ENCODE assay signal across 14 cellular contexts in genomic region chr17:31371511-31372097, GRCh38. TPM values are rescaled to one million over a fixed set of nuclear protein-coding genes. Genes with fewer than 3 reads are reported as not detected.
DNase-seq lines count a peak whose midpoint lies in the region; ATAC-seq, FAIRE-seq and TF ChIP-seq lines count a peak whose summit lies in the region.
"Had no signal": no experiment of that assay in that cellular context is flagged by ENCODE, and none has a peak within 500 bp of the region (broad histone marks: within the 10 kb centered on the region; RNA-seq: fewer than 3 reads in every experiment).

No MANE protein-coding gene starts in this region.

- RAD21 ChIA-PET in GM12878 (lab: Charles Lee; ENCODE audit: unreplicated experiment), result interaction anchor here (0.7 to 3.6 kb wide), 15 partner anchors 8 to 863 kb away, joined by 3 to 20 read pairs (median 5); no protein-coding TSS in a partner anchor

- no peak for TF ChIP-seq POLR2A in GM12878 (IDR thresholded peaks at IDR 0.05; ENCODE audit: low read depth, low read length)
- no peak for TF ChIP-seq POLR2A in suprapubic skin (IDR thresholded peaks at IDR 0.05)

- no peaks in the 10 kb centered on the region for H4K20me1 ChIP-seq in MM.1S (ENCODE audit: insufficient read depth, low read length)
- H4K20me1 ChIP-seq in GM12878 (ENCODE audit: control insufficient read depth, insufficient read depth), result no peaks in the 10 kb centered on the region

- POLR2A ChIA-PET in GM12878 (lab: Charles Lee), result interaction anchor here (1.0 kb wide), 1 partner anchor 120 kb away, joined by 6 read pairs; no protein-coding TSS in a partner anchor

- H3K27me3 ChIP-seq in MM.1S (replicated peaks; ENCODE audit: insufficient read depth, low read length), result no peaks in the 10 kb centered on the region
- no peaks in the 10 kb centered on the region for H3K27me3 ChIP-seq in GM12878 (replicated peaks in 1 of 2; ENCODE audit: control insufficient read depth in 2 of 2, insufficient read depth in 2 of 2, low read length in 1 of 2)
- no peaks in the 10 kb centered on the region for H3K27me3 ChIP-seq in suprapubic skin
- H3K27me3 ChIP-seq: thyroid gland had no signal

- TF ChIP-seq RAD21 in GM12878 (IDR thresholded peaks at IDR 0.05; ENCODE audit: insufficient read depth, low read depth, low read length), result no peak

- H2AFZ ChIP-seq in MM.1S (ENCODE audit: low read length), result no peak overlapping the region
- no peak overlapping the region; the same call in 1 of the 2 replicates for H2AFZ ChIP-seq in GM12878 (ENCODE audit: control insufficient read depth, low read depth, low read length)

- H3K27ac Mint-ChIP-seq in activated naive CD4-positive, alpha-beta T cell treated with anti-CD3 and anti-CD28 coated beads for 36 hours, result no peak overlapping the region
- H3K27ac Mint-ChIP-seq in activated naive CD4-positive, alpha-beta T cell treated with anti-CD3 and anti-CD28 coated beads, Interleukin-2, amount 50 U/mL, for 72 hours, result no peak overlapping the region
- H3K27ac Mint-ChIP-seq in immature natural killer cell, result no peak overlapping the region

- H3K36me3 Mint-ChIP-seq in activated naive CD4-positive, alpha-beta T cell treated with anti-CD3 and anti-CD28 coated beads for 36 hours (ENCODE audit: low read depth), result peaks cover 2% of the 10 kb centered on the region
- no peaks in the 10 kb centered on the region for H3K36me3 Mint-ChIP-seq in activated naive CD4-positive, alpha-beta T cell treated with anti-CD3 and anti-CD28 coated beads, Interleukin-2, amount 50 U/mL, for 72 hours
- H3K36me3 Mint-ChIP-seq in immature natural killer cell, result peaks cover 4 to 7% (median 5%) of the 10 kb centered on the region in 3 donors

- no peak overlapping the region for H3K4me3 ChIP-seq in MM.1S (ENCODE audit: low read length)
- H3K4me3 ChIP-seq in GM12878, result no peak overlapping the region
- H3K4me3 ChIP-seq in retinal pigment epithelial cell (ENCODE audit: low read length), result no peak overlapping the region
- H3K4me3 ChIP-seq in suprapubic skin, result no peak overlapping the region
- H3K4me3 ChIP-seq: psoas muscle, thyroid gland had no signal

- no peaks in the 10 kb centered on the region for H3K36me3 ChIP-seq in MM.1S (replicated peaks; ENCODE audit: insufficient read depth, low read length)
- H3K36me3 ChIP-seq in GM12878 (ENCODE audit: control insufficient read depth in 2 of 2, insufficient read depth in 2 of 2, low read length in 1 of 2), result peaks cover 0 to 14% of the 10 kb centered on the region in 2 experiments; a peak in 1 of 4 replicates
- H3K36me3 ChIP-seq in suprapubic skin, result peaks cover 17% of the 10 kb centered on the region

- no peak for ATAC-seq in activated naive CD4-positive, alpha-beta T cell treated with anti-CD3 and anti-CD28 coated beads, Interleukin-2, amount 50 U/mL, for 72 hours
- no peak for ATAC-seq in GM12878
- ATAC-seq: psoas muscle, Right ventricle myocardium inferior had no signal

- TF ChIP-seq EP300 in GM12878 (IDR thresholded peaks at IDR 0.05; ENCODE audit: borderline replicate concordance in 1 of 2, control insufficient read depth in 1 of 2, low read depth in 2 of 2, low read length in 2 of 2), result no peak
- TF ChIP-seq EP300 in suprapubic skin (IDR thresholded peaks at IDR 0.05), result no peak

- no peaks in the 10 kb centered on the region for H3K9me2 ChIP-seq in MM.1S (replicated peaks; ENCODE audit: insufficient read depth, low read length)

- H3K27ac ChIP-seq in MM.1S (ENCODE audit: low read length), result no peak overlapping the region
- no peak overlapping the region for H3K27ac ChIP-seq in GM12878 (ENCODE audit: control insufficient read depth, insufficient read depth)
- no peak overlapping the region for H3K27ac ChIP-seq in suprapubic skin
- H3K27ac ChIP-seq: psoas muscle had no signal

- 0 out of 2 replicates have a peak, but pooled peaks cover 5% of the 10 kb centered on the region for H3F3A ChIP-seq in MM.1S (ENCODE audit: insufficient read depth, low read length)

- H3K9me3 ChIP-seq in MM.1S (replicated peaks; ENCODE audit: insufficient read depth, low read length) (no peaks in the 10 kb centered on the region), GM12878 (replicated peaks; ENCODE audit: control insufficient read depth, insufficient read depth, low read length) (no peaks in the 10 kb centered on the region), suprapubic skin (no peaks in the 10 kb centered on the region)
- H3K9me3 ChIP-seq: psoas muscle, thyroid gland had no signal

- WGBS in GM12878 (ENCODE audit: insufficient coverage, insufficient replicate concordance, low lambda C conversion rate, missing lambda C conversion rate), result 47% methylated on average over 4 of the region's 4 CpGs
- WGBS in suprapubic skin, result 38% methylated on average over 4 of the region's 4 CpGs

- peaks cover 20% of the 10 kb centered on the region for H3K4me1 ChIP-seq in MM.1S (ENCODE audit: low read length)
- peaks cover 16% of the 10 kb centered on the region for H3K4me1 ChIP-seq in GM12878 (ENCODE audit: control insufficient read depth, insufficient read depth, low read length)
- H3K4me1 ChIP-seq in suprapubic skin, result peaks cover 4% of the 10 kb centered on the region
- H3K4me1 ChIP-seq: psoas muscle had no signal

- H3K4me1 Mint-ChIP-seq in activated naive CD4-positive, alpha-beta T cell treated with anti-CD3 and anti-CD28 coated beads for 36 hours (ENCODE audit: low read depth), result peaks cover 24% of the 10 kb centered on the region
- H3K4me1 Mint-ChIP-seq in immature natural killer cell, result peaks cover 0 to 2% of the 10 kb centered on the region in 2 donors

- in situ Hi-C loops in GM12878 (cut with MboI), result loop anchor here (5.0 kb wide), 1 partner anchor 354 kb away; no protein-coding TSS in a partner anchor

- H3K79me2 ChIP-seq in MM.1S (ENCODE audit: low read length) (no peaks in the 10 kb centered on the region), GM12878 (ENCODE audit: control insufficient read depth, insufficient read depth, low read length) (no peaks in the 10 kb centered on the region)

- peak; percentile 45 for DNase-seq in activated naive CD4-positive, alpha-beta T cell treated with anti-CD3 and anti-CD28 coated beads for 36 hours
- DNase-seq in activated naive CD4-positive, alpha-beta T cell treated with anti-CD3 and anti-CD28 coated beads, Interleukin-2, amount 50 U/mL, for 72 hours (ENCODE audit: low spot score in 2 of 2), result no peak
- DNase-seq in MM.1S (peak; percentile 72), GM12878 (ENCODE audit: low read depth, low spot score) (no peak), retinal pigment epithelial cell (ENCODE audit: low read depth) (peak; percentile 11), suprapubic skin (ENCODE audit: low spot score in 2 of 2) (no peak), immature natural killer cell (no peak), cerebellar nuclear complex (lab: John Stamatoyannopoulos, UW) (no peak)
- DNase-seq: activated CD4-positive, alpha-beta T cell treated with anti-CD3 and anti-CD28 coated beads for 1 hour; hippocampal formation; NCI-H187 treated with DMSO at 0.1 percent for 48 hours; psoas muscle; thyroid gland had no signal

- no peak overlapping the region for H3K4me3 Mint-ChIP-seq in activated naive CD4-positive, alpha-beta T cell treated with anti-CD3 and anti-CD28 coated beads for 36 hours
- no peak overlapping the region for H3K4me3 Mint-ChIP-seq in immature natural killer cell

- no peak overlapping the region for H3K9ac ChIP-seq in MM.1S (ENCODE audit: low read length)
- no peak overlapping the region for H3K9ac ChIP-seq in GM12878 (ENCODE audit: control insufficient read depth, insufficient read depth, low read length)

- no TSS peak for BruUV-seq in GM12878 (replicated peaks; lab: Mats Ljungman, UMichigan)

- H3K4me2 ChIP-seq in MM.1S (ENCODE audit: low read depth, low read length), result peak overlapping the region; percentile 16
- H3K4me2 ChIP-seq in GM12878 (ENCODE audit: control insufficient read depth, insufficient read depth), result no peak overlapping the region

- SMC1A ChIA-PET in GM12878 (lab: Charles Lee; ENCODE audit: uncharacterized antibody, unreplicated experiment), result interaction anchor here (0.6 to 9.7 kb wide), 19 partner anchors 10 to 899 kb away, joined by 3 to 86 read pairs (median 6); partner anchors contain the start of genes EVI2A and EVI2B

- TF ChIP-seq CTCF in MM.1S (IDR thresholded peaks at IDR 0.05; ENCODE audit: low read length) (no peak), GM12878 (IDR thresholded peaks at IDR 0.05 in 2 of 3, conservative IDR thresholded peaks at IDR 0.05 in 1 of 3; ENCODE audit: control insufficient read depth in 2 of 3, extremely low read depth in 1 of 3, insufficient read depth in 1 of 3, low read depth in 3 of 3, low read length in 3 of 3) (no peak), retinal pigment epithelial cell (conservative IDR thresholded peaks at IDR 0.05; ENCODE audit: low read depth, low read length) (no peak), suprapubic skin (IDR thresholded peaks at IDR 0.05) (no peak)

- intact Hi-C loops in activated naive CD4-positive, alpha-beta T cell treated with anti-CD3 and anti-CD28 coated beads for 36 hours (cut with micrococcal nuclease), result loop anchor here (2.0 to 10.0 kb wide), 4 partner anchors 51 to 467 kb away; partner anchors contain the start of genes EVI2A and TEFM
- intact Hi-C loops in GM12878 (cut with micrococcal nuclease; ENCODE audit: unreplicated experiment), result loop anchor here (2.0 to 5.0 kb wide), 3 partner anchors 63 to 359 kb away; no protein-coding TSS in a partner anchor

- H3K9me3 Mint-ChIP-seq in activated naive CD4-positive, alpha-beta T cell treated with anti-CD3 and anti-CD28 coated beads for 36 hours, result no peaks in the 10 kb centered on the region
- no peaks in the 10 kb centered on the region for H3K9me3 Mint-ChIP-seq in activated naive CD4-positive, alpha-beta T cell treated with anti-CD3 and anti-CD28 coated beads, Interleukin-2, amount 50 U/mL, for 72 hours
- H3K9me3 Mint-ChIP-seq in immature natural killer cell, result no peaks in the 10 kb centered on the region

- peak; percentile 7 for FAIRE-seq in GM12878 (lab: Jason Lieb, UNC)

- CTCF ChIA-PET in activated naive CD4-positive, alpha-beta T cell treated with anti-CD3 and anti-CD28 coated beads for 36 hours (lab: Charles Lee), result interaction anchor here (0.7 to 3.0 kb wide), 13 partner anchors 11 to 355 kb away, joined by 3 to 19 read pairs (median 4); no protein-coding TSS in a partner anchor
- CTCF ChIA-PET in GM12878 (lab: Yijun Ruan, JAX), result interaction anchor here (0.6 to 5.4 kb wide), 21 partner anchors 9 to 360 kb away, joined by 3 to 80 read pairs (median 5); partner anchors contain the start of gene EVI2B

- no peaks in the 10 kb centered on the region for H3K27me3 Mint-ChIP-seq in activated naive CD4-positive, alpha-beta T cell treated with anti-CD3 and anti-CD28 coated beads for 36 hours (ENCODE audit: low read depth)
- H3K27me3 Mint-ChIP-seq in immature natural killer cell (ENCODE audit: low read depth in 3 of 3), result no peaks in the 10 kb centered on the region

RNA-seq across cellular contexts. Expression of gene RAB11FIP4, which starts 19.9 kb away (rescaled TPM):
- total RNA-seq in activated naive CD4-positive, alpha-beta T cell treated with anti-CD3 and anti-CD28 coated beads for 36 hours, result 10 to 100 TPM; 31.3 to 33.1 TPM
- total RNA-seq in activated naive CD4-positive, alpha-beta T cell treated with anti-CD3 and anti-CD28 coated beads, Interleukin-2, amount 50 U/mL, for 72 hours, result 10 to 100 TPM; 22.5 to 39.0 TPM
- 40.5 and 45.1 TPM in 2 replicates for total RNA-seq in GM12878 (2013; cell fraction: nucleolus; rRNA removed)
- 21.2 and 22.7 TPM in 2 replicates for total RNA-seq in GM12878 (2014; rRNA removed)
- total RNA-seq in GM12878 (2014; rRNA removed; fragmentation: Illumina TruSeq; extraction: Trizol), result 18.8 and 20.1 TPM in 2 replicates
- total RNA-seq in GM12878 (2021), result 27.0 and 28.7 TPM in 2 replicates
- polyA plus RNA-seq in GM12878 (2011; ENCODE audit: low read depth), result 4.9 TPM
- 15.9 and 18.3 TPM in 2 replicates for polyA plus RNA-seq in GM12878 (2011; rRNA removed)
- 16.3 and 17.2 TPM in 2 replicates for polyA plus RNA-seq in GM12878 (2011; cell fraction: cytosol; rRNA removed)
- polyA plus RNA-seq in GM12878 (2011; cell fraction: nucleus; rRNA removed), result 23.3 and 26.8 TPM in 2 replicates
- 8.4 and 11.3 TPM in 2 replicates for polyA plus RNA-seq in GM12878 (2012)
- polyA plus RNA-seq in GM12878 (2014; fragmentation: Illumina TruSeq; extraction: Trizol), result 9.6 and 15.2 TPM in 2 replicates
- 1 to 10 TPM; 1.4 to 1.8 TPM for polyA plus RNA-seq in GM12878 (2014; fragmentation: Nextera tagmentation; extraction: Ambion mirVana)
- polyA plus RNA-seq in GM12878 (2014; rRNA removed), result 19.0 and 19.8 TPM in 2 replicates
- 10 to 100 TPM; 15.8 to 17.0 TPM for polyA plus RNA-seq in GM12878 (2016; fragmentation: Nextera tagmentation; extraction: Ambion mirVana)
- polyA minus RNA-seq in GM12878 (2011; rRNA and poly(A)+ RNA removed), result 31.9 and 40.7 TPM in 2 replicates
- polyA minus RNA-seq in GM12878 (2011; cell fraction: cytosol; rRNA and poly(A)+ RNA removed), result 8.3 and 12.3 TPM in 2 replicates
- polyA minus RNA-seq in GM12878 (2011; cell fraction: nucleus; rRNA and poly(A)+ RNA removed), result 15.5 and 19.5 TPM in 2 replicates
- 10 to 100 TPM; 28.9 to 46.8 (median 35.7) TPM for total RNA-seq in suprapubic skin
- polyA plus RNA-seq in immature natural killer cell, result 10 to 100 TPM; 14.2 to 41.8 (median 22.1) TPM

RNA-seq across cellular contexts. Expression of gene EVI2A, which starts 50.2 kb away (rescaled TPM):
- 10 to 100 TPM; 22.0 to 22.5 TPM for total RNA-seq in activated naive CD4-positive, alpha-beta T cell treated with anti-CD3 and anti-CD28 coated beads for 36 hours
- 10 to 100 TPM; 16.3 to 22.0 TPM for total RNA-seq in activated naive CD4-positive, alpha-beta T cell treated with anti-CD3 and anti-CD28 coated beads, Interleukin-2, amount 50 U/mL, for 72 hours
- 6.3 and 7.2 TPM in 2 replicates for total RNA-seq in GM12878 (2013; cell fraction: nucleolus; rRNA removed)
- total RNA-seq in GM12878 (2014; rRNA removed) (29.5 and 40.9 TPM in 2 replicates), GM12878 (2014; rRNA removed; fragmentation: Illumina TruSeq; extraction: Trizol) (50.3 and 51.2 TPM in 2 replicates), GM12878 (2021) (21.4 and 22.9 TPM in 2 replicates), suprapubic skin (1 to 10 TPM; 1.2 to 3.3 (median 1.9) TPM)
- 12.9 TPM for polyA plus RNA-seq in GM12878 (2011; ENCODE audit: low read depth)
- polyA plus RNA-seq in GM12878 (2011; rRNA removed) (4.6 and 10.6 TPM in 2 replicates), GM12878 (2014; fragmentation: Illumina TruSeq; extraction: Trizol) (41.3 and 62.5 TPM in 2 replicates), GM12878 (2014; fragmentation: Nextera tagmentation; extraction: Ambion mirVana) (10 to 100 TPM; 54.5 to 78.3 TPM), GM12878 (2014; rRNA removed) (17.8 and 21.9 TPM in 2 replicates), GM12878 (2016; fragmentation: Nextera tagmentation; extraction: Ambion mirVana) (10 to 100 TPM; 15.1 to 15.5 TPM), immature natural killer cell (10 to 100 TPM; 38.2 to 57.0 (median 45.0) TPM)
- 1.7 and 1.8 TPM in 2 replicates for polyA plus RNA-seq in GM12878 (2011; cell fraction: cytosol; rRNA removed)
- 1.2 and 1.5 TPM in 2 replicates for polyA plus RNA-seq in GM12878 (2011; cell fraction: nucleus; rRNA removed)
- 21.1 and 30.8 TPM in 2 replicates for polyA plus RNA-seq in GM12878 (2012)
- polyA minus RNA-seq in GM12878 (2011; rRNA and poly(A)+ RNA removed), result 1.7 and 2.7 TPM in 2 replicates
- polyA minus RNA-seq in GM12878 (2011; cell fraction: cytosol; rRNA and poly(A)+ RNA removed), result 1.1 TPM in 1 of 2 replicates, not detected in the other
- 1.9 and 3.0 TPM in 2 replicates for polyA minus RNA-seq in GM12878 (2011; cell fraction: nucleus; rRNA and poly(A)+ RNA removed)

RNA-seq across cellular contexts. Expression of gene EVI2B, which starts 57.8 kb away (rescaled TPM):
- total RNA-seq in activated naive CD4-positive, alpha-beta T cell treated with anti-CD3 and anti-CD28 coated beads for 36 hours, result 10 to 100 TPM in 1 of 2 experiments, 1 to 10 TPM in 1; 9.9 to 11.4 TPM
- total RNA-seq in activated naive CD4-positive, alpha-beta T cell treated with anti-CD3 and anti-CD28 coated beads, Interleukin-2, amount 50 U/mL, for 72 hours, result 10 to 100 TPM in 1 of 2 donors, 1 to 10 TPM in 1; 7.4 to 16.1 TPM
- total RNA-seq in GM12878 (2013; cell fraction: nucleolus; rRNA removed), result 28.3 and 30.5 TPM in 2 replicates
- total RNA-seq in GM12878 (2014; rRNA removed), result 35.9 and 38.8 TPM in 2 replicates
- total RNA-seq in GM12878 (2014; rRNA removed; fragmentation: Illumina TruSeq; extraction: Trizol), result 65.3 and 67.2 TPM in 2 replicates
- 51.0 and 52.7 TPM in 2 replicates for total RNA-seq in GM12878 (2021)
- polyA plus RNA-seq in GM12878 (2011; ENCODE audit: low read depth), result 83.9 TPM
- 124 and 173 TPM in 2 replicates for polyA plus RNA-seq in GM12878 (2011; rRNA removed)
- polyA plus RNA-seq in GM12878 (2011; cell fraction: cytosol; rRNA removed), result 44.4 and 50.2 TPM in 2 replicates
- polyA plus RNA-seq in GM12878 (2011; cell fraction: nucleus; rRNA removed), result 29.3 and 30.8 TPM in 2 replicates
- 120 and 126 TPM in 2 replicates for polyA plus RNA-seq in GM12878 (2012)
- 195 and 268 TPM in 2 replicates for polyA plus RNA-seq in GM12878 (2014; fragmentation: Illumina TruSeq; extraction: Trizol)
- polyA plus RNA-seq in GM12878 (2014; fragmentation: Nextera tagmentation; extraction: Ambion mirVana), result 10 to 100 TPM; 49.2 to 64.4 TPM
- polyA plus RNA-seq in GM12878 (2014; rRNA removed), result 44.8 and 51.3 TPM in 2 replicates
- polyA plus RNA-seq in GM12878 (2016; fragmentation: Nextera tagmentation; extraction: Ambion mirVana), result 10 to 100 TPM; 26.2 to 32.0 TPM
- polyA minus RNA-seq in GM12878 (2011; rRNA and poly(A)+ RNA removed), result 31.2 and 67.4 TPM in 2 replicates
- 12.3 and 14.2 TPM in 2 replicates for polyA minus RNA-seq in GM12878 (2011; cell fraction: cytosol; rRNA and poly(A)+ RNA removed)
- 9.7 and 17.0 TPM in 2 replicates for polyA minus RNA-seq in GM12878 (2011; cell fraction: nucleus; rRNA and poly(A)+ RNA removed)
- 1 to 10 TPM; 2.2 to 5.6 (median 3.7) TPM for total RNA-seq in suprapubic skin
- 10 to 100 TPM; 43.4 to 78.4 (median 66.4) TPM for polyA plus RNA-seq in immature natural killer cell

Comparison
In these comparisons a context has a peak if more than half of its experiments do, and no peak if none do; other contexts are left out.
1. DNase-seq: peak in activated naive CD4-positive, alpha-beta T cell treated with anti-CD3 and anti-CD28 coated beads for 36 hours (single experiment), MM.1S (single experiment) and retinal pigment epithelial cell (single experiment); none in activated naive CD4-positive, alpha-beta T cell treated with anti-CD3 and anti-CD28 coated beads, Interleukin-2, amount 50 U/mL, for 72 hours (0 of 2), GM12878 (single experiment), suprapubic skin (0 of 2), immature natural killer cell (0 of 3) and cerebellar nuclear complex (0 of 2).